Comparison of ENCODE assay signal across 8 cellular contexts in genomic region chr13:33017410-33017929, GRCh38. TPM values are rescaled to one million over a fixed set of nuclear protein-coding genes. Genes with fewer than 3 reads are reported as not detected.
DNase-seq lines count a peak whose midpoint lies in the region; ATAC-seq and TF ChIP-seq lines count a peak whose summit lies in the region.

No MANE protein-coding gene starts in this region.

- H3K27me3 Mint-ChIP-seq in CD8-positive, alpha-beta T cell (ENCODE audit: low read depth): peaks cover 65% of the 10 kb centered on the region
- H3K27me3 Mint-ChIP-seq in natural killer cell (ENCODE audit: low read depth in 2 of 2): peaks cover 41 to 53% of the 10 kb centered on the region in 2 donors

- peak; percentile 87 for ATAC-seq in CD8-positive, alpha-beta T cell
- peak; percentile 68 for ATAC-seq in HG03196 (IDR thresholded peaks at IDR 0.05; ENCODE audit: unreplicated experiment)
- peak; percentile 57 to 71 (median 68) for ATAC-seq in natural killer cell

- peak; percentile 35 for TF ChIP-seq CTCF in CD8-positive, alpha-beta T cell (IDR thresholded peaks at IDR 0.05)
- TF ChIP-seq CTCF in fibroblast of pulmonary artery (IDR thresholded peaks at IDR 0.05; ENCODE audit: low read length, missing control alignments) (peak; percentile 62), natural killer cell (IDR thresholded peaks at IDR 0.05) (no peak)

- no peaks in the 10 kb centered on the region for H3K36me3 ChIP-seq in CD8-positive, alpha-beta T cell (ENCODE audit: insufficient read depth, low read length)

- peak in 2 of 7 experiments; percentile 14 to 41 for DNase-seq in CD8-positive, alpha-beta T cell
- DNase-seq in GM19238 (ENCODE audit: insufficient read length, low spot score): peak; percentile 66
- DNase-seq in UCSD-AML1 (lab: John Stamatoyannopoulos, UW; ENCODE audit: unreplicated experiment): peak; percentile 19
- peak; percentile 71 for DNase-seq in fibroblast of pulmonary artery (ENCODE audit: low read depth)
- DNase-seq in natural killer cell: no peak
- no peak for DNase-seq in G401 (ENCODE audit: low spot score)
- DNase-seq in GOT3 (lab: John Stamatoyannopoulos, UW): no peak

- no peak overlapping the region for H3K27ac ChIP-seq in CD8-positive, alpha-beta T cell (ENCODE audit: low read depth, low read length)

- in situ Hi-C loops in G401 (cut with HindIII; ENCODE audit: low sequenced_read_pairs): no loop called here

- no peaks in the 10 kb centered on the region for H3K4me1 ChIP-seq in CD8-positive, alpha-beta T cell (ENCODE audit: insufficient read depth, low read length)

- CTCF ChIA-PET in CD8-positive, alpha-beta T cell (lab: Charles Lee): interaction anchor here (0.6 kb wide), 1 partner anchor 14 kb away, joined by 3 read pairs; no protein-coding TSS in a partner anchor

- no peaks in the 10 kb centered on the region for H3K36me3 Mint-ChIP-seq in CD8-positive, alpha-beta T cell
- no peaks in the 10 kb centered on the region for H3K36me3 Mint-ChIP-seq in natural killer cell

- intact Hi-C loops in CD8-positive, alpha-beta T cell (cut with DNase I, micrococcal nuclease): loop anchor here in 1 of 2 experiments (2.0 to 5.0 kb wide), 2 partner anchors 365 to 525 kb away; no protein-coding TSS in a partner anchor
- intact Hi-C loops in natural killer cell (cut with micrococcal nuclease): no loop called here

- H3K4me3 ChIP-seq in CD8-positive, alpha-beta T cell (ENCODE audit: low read depth, low read length): peak overlapping the region; percentile 42
- H3K4me3 ChIP-seq in fibroblast of pulmonary artery (replicated peaks; ENCODE audit: low read depth, low read length): peak overlapping the region; percentile 2

- no peaks in the 10 kb centered on the region for H3K9me3 ChIP-seq in CD8-positive, alpha-beta T cell (ENCODE audit: low read length)

- peak overlapping the region; percentile 76 for H3K4me3 Mint-ChIP-seq in CD8-positive, alpha-beta T cell
- peak overlapping the region; percentile 40 for H3K4me3 Mint-ChIP-seq in natural killer cell

- H3K27ac Mint-ChIP-seq in CD8-positive, alpha-beta T cell: no peak overlapping the region
- H3K27ac Mint-ChIP-seq in natural killer cell: no peak overlapping the region

- H3K9me3 Mint-ChIP-seq in CD8-positive, alpha-beta T cell: no peaks in the 10 kb centered on the region
- H3K9me3 Mint-ChIP-seq in natural killer cell: no peaks in the 10 kb centered on the region

- H3K4me1 Mint-ChIP-seq in CD8-positive, alpha-beta T cell (ENCODE audit: low read depth): peaks cover 12% of the 10 kb centered on the region
- peaks cover 0 to 5% of the 10 kb centered on the region in 2 donors for H3K4me1 Mint-ChIP-seq in natural killer cell

- POLR2A ChIA-PET in CD8-positive, alpha-beta T cell (lab: Charles Lee): interaction anchor here (1.2 kb wide), 1 partner anchor 16 kb away, joined by 4 read pairs; no protein-coding TSS in a partner anchor

- peaks cover 14% of the 10 kb centered on the region for H3K27me3 ChIP-seq in CD8-positive, alpha-beta T cell (ENCODE audit: insufficient read depth, low read length)

RNA-seq across cellular contexts. Expression of gene KL, which starts 1.2 kb away (rescaled TPM):
- total RNA-seq in CD8-positive, alpha-beta T cell: not detected
- not detected for total RNA-seq in natural killer cell
- not detected in 2 replicates for total RNA-seq in G401 (2014; rRNA removed; shearing (Covaris generic))

Comparison
In these comparisons a context has a peak if more than half of its experiments do, and no peak if none do; other contexts are left out.
1. DNase-seq: peak in GM19238 (single experiment), UCSD-AML1 (single experiment) and fibroblast of pulmonary artery (single experiment); none in natural killer cell (single experiment), G401 (single experiment) and GOT3 (single experiment).
2. Peak in every context shown above with its lines, with median percentiles within 50 percentile points of each other: ATAC-seq.